Comparison of ENCODE assay signal across 1 cellular context in the genomic region with DNA sequence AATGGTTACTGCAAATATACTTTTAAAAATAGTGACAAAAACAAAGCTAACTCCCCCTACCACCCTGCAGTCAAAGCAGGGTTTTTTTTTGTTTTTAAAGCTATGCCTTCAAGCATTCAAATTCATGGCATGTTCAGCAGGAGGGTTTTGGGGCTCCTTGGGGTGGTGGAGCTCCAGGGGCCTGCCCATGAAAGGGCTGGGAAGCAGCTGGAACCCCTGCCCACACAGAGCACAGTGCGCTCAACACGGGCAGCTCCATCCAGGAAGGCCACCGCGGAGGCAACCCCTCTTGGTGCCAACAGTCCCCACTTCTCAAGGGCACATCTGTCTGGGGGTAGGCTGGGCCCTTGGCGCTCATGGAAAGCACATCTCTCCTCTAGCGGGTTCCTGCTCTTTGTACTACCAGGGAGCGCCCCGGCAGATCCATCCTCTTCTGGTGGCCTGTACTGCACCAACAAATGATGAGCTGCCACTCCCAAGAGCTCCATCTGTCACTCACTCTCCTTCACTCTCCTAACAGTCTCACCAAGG.
TF ChIP-seq lines count a peak whose summit lies in the region.

No MANE protein-coding gene starts in this region.

TF ChIP-seq in GM23338, 12 proteins besides CTCF, POLR2A, EP300 and RAD21 (continued from another document):
- TF ChIP-seq, protein P1, sequence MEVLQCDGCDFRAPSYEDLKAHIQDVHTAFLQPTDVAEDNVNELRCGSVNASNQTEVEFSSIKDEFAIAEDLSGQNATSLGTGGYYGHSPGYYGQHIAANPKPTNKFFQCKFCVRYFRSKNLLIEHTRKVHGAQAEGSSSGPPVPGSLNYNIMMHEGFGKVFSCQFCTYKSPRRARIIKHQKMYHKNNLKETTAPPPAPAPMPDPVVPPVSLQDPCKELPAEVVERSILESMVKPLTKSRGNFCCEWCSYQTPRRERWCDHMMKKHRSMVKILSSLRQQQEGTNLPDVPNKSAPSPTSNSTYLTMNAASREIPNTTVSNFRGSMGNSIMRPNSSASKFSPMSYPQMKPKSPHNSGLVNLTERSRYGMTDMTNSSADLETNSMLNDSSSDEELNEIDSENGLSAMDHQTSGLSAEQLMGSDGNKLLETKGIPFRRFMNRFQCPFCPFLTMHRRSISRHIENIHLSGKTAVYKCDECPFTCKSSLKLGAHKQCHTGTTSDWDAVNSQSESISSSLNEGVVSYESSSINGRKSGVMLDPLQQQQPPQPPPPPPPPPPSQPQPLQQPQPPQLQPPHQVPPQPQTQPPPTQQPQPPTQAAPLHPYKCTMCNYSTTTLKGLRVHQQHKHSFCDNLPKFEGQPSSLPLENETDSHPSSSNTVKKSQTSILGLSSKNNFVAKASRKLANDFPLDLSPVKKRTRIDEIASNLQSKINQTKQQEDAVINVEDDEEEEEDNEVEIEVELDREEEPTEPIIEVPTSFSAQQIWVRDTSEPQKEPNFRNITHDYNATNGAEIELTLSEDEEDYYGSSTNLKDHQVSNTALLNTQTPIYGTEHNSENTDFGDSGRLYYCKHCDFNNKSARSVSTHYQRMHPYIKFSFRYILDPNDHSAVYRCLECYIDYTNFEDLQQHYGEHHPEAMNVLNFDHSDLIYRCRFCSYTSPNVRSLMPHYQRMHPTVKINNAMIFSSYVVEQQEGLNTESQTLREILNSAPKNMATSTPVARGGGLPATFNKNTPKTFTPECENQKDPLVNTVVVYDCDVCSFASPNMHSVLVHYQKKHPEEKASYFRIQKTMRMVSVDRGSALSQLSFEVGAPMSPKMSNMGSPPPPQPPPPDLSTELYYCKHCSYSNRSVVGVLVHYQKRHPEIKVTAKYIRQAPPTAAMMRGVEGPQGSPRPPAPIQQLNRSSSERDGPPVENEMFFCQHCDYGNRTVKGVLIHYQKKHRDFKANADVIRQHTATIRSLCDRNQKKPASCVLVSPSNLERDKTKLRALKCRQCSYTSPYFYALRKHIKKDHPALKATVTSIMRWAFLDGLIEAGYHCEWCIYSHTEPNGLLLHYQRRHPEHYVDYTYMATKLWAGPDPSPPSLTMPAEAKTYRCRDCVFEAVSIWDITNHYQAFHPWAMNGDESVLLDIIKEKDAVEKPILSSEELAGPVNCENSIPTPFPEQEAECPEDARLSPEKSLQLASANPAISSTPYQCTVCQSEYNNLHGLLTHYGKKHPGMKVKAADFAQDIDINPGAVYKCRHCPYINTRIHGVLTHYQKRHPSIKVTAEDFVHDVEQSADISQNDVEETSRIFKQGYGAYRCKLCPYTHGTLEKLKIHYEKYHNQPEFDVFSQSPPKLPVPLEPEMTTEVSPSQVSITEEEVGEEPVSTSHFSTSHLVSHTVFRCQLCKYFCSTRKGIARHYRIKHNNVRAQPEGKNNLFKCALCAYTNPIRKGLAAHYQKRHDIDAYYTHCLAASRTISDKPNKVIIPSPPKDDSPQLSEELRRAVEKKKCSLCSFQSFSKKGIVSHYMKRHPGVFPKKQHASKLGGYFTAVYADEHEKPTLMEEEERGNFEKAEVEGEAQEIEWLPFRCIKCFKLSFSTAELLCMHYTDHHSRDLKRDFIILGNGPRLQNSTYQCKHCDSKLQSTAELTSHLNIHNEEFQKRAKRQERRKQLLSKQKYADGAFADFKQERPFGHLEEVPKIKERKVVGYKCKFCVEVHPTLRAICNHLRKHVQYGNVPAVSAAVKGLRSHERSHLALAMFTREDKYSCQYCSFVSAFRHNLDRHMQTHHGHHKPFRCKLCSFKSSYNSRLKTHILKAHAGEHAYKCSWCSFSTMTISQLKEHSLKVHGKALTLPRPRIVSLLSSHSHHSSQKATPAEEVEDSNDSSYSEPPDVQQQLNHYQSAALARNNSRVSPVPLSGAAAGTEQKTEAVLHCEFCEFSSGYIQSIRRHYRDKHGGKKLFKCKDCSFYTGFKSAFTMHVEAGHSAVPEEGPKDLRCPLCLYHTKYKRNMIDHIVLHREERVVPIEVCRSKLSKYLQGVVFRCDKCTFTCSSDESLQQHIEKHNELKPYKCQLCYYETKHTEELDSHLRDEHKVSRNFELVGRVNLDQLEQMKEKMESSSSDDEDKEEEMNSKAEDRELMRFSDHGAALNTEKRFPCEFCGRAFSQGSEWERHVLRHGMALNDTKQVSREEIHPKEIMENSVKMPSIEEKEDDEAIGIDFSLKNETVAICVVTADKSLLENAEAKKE (CRISPR knock-in tag; IDR thresholded peaks at IDR 0.05): no peak
- TF ChIP-seq CREB1 (CRISPR knock-in tag; IDR thresholded peaks at IDR 0.05; ENCODE audit: low read depth) (no peak), NANOG (IDR thresholded peaks at IDR 0.05; ENCODE audit: borderline replicate concordance) (no peak), POLR2AphosphoS5 (IDR thresholded peaks at IDR 0.05; ENCODE audit: low read depth) (no peak)
- TF ChIP-seq, protein P2, sequence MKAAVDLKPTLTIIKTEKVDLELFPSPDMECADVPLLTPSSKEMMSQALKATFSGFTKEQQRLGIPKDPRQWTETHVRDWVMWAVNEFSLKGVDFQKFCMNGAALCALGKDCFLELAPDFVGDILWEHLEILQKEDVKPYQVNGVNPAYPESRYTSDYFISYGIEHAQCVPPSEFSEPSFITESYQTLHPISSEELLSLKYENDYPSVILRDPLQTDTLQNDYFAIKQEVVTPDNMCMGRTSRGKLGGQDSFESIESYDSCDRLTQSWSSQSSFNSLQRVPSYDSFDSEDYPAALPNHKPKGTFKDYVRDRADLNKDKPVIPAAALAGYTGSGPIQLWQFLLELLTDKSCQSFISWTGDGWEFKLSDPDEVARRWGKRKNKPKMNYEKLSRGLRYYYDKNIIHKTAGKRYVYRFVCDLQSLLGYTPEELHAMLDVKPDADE (IDR thresholded peaks at IDR 0.05): no peak
- TF ChIP-seq, protein P3, sequence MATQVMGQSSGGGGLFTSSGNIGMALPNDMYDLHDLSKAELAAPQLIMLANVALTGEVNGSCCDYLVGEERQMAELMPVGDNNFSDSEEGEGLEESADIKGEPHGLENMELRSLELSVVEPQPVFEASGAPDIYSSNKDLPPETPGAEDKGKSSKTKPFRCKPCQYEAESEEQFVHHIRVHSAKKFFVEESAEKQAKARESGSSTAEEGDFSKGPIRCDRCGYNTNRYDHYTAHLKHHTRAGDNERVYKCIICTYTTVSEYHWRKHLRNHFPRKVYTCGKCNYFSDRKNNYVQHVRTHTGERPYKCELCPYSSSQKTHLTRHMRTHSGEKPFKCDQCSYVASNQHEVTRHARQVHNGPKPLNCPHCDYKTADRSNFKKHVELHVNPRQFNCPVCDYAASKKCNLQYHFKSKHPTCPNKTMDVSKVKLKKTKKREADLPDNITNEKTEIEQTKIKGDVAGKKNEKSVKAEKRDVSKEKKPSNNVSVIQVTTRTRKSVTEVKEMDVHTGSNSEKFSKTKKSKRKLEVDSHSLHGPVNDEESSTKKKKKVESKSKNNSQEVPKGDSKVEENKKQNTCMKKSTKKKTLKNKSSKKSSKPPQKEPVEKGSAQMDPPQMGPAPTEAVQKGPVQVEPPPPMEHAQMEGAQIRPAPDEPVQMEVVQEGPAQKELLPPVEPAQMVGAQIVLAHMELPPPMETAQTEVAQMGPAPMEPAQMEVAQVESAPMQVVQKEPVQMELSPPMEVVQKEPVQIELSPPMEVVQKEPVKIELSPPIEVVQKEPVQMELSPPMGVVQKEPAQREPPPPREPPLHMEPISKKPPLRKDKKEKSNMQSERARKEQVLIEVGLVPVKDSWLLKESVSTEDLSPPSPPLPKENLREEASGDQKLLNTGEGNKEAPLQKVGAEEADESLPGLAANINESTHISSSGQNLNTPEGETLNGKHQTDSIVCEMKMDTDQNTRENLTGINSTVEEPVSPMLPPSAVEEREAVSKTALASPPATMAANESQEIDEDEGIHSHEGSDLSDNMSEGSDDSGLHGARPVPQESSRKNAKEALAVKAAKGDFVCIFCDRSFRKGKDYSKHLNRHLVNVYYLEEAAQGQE (IDR thresholded peaks at IDR 0.05; ENCODE audit: unreplicated experiment): no peak
